Comparison of ENCODE assay signal across 9 cellular contexts in the genomic region with DNA sequence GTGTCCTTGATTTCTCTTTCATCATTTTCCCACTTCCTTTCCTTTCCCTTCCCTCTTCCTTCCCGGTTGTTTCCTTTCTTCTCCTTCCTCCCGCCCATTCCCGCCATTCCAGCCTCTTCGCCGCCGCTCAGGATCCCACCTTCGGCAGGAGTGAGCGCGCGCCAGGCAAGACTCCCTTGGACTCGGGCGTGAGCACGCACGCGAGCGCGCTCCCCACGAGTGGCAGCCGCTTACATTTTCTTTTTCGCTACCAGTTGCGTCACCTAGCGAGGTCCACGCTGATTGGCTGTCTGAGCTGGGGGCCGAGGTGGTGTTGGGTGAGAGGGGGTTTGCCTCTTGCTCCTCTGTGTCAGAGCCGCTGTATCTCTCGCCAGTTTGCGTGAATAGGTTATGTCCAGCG. TPM values are rescaled to one million over a fixed set of nuclear protein-coding genes. Genes with fewer than 3 reads are reported as not detected.
A peak's percentile ranks its signal among the peaks of the same experiment; 100 is the strongest.
DNase-seq lines count a peak whose midpoint lies in the region; ATAC-seq and TF ChIP-seq lines count a peak whose summit lies in the region.
"Had no signal": no experiment of that assay in that cellular context is flagged by ENCODE, and none has a peak within 500 bp of the region (broad histone marks: within the 10 kb centered on the region; RNA-seq: fewer than 3 reads in every experiment).

No MANE protein-coding gene starts in this region.

- TF ChIP-seq CTCF in GM20000 (IDR thresholded peaks at IDR 0.05; ENCODE audit: extremely low read depth, missing control alignments) = no peak

- DNase-seq in GM20000 (ENCODE audit: low spot score) (peak; percentile 84), UCSD-AML1 (lab: John Stamatoyannopoulos, UW; ENCODE audit: unreplicated experiment) (peak; percentile 45), fibroblast of gingiva (ENCODE audit: low read depth) (peak; percentile 44), occipital lobe (lab: John Stamatoyannopoulos, UW) (peak; percentile 51), SKM-1 (lab: John Stamatoyannopoulos, UW; ENCODE audit: unreplicated experiment) (no peak), SKM-1 treated with dmso at 0.1 percent for 144 hours (lab: John Stamatoyannopoulos, UW; ENCODE audit: unreplicated experiment) (no peak)

- ATAC-seq in GM19467 (IDR thresholded peaks at IDR 0.05; ENCODE audit: unreplicated experiment) = no peak
- ATAC-seq in HG03565 (IDR thresholded peaks at IDR 0.05; ENCODE audit: unreplicated experiment) = no peak

RNA-seq across cellular contexts. Expression of gene ZAN, which starts 11.8 kb away (rescaled TPM):
- not detected for total RNA-seq in occipital lobe
- total RNA-seq: M059J had no signal

RNA-seq across cellular contexts. Expression of gene EPO, which starts 24.9 kb away (rescaled TPM):
- total RNA-seq in occipital lobe = not detected
- total RNA-seq: M059J had no signal

RNA-seq across cellular contexts. Expression of gene POP7, which starts 39.3 kb away (rescaled TPM):
- total RNA-seq in occipital lobe = 41.5 TPM

RNA-seq across cellular contexts. Expression of gene GIGYF1, which starts 51.1 kb away (rescaled TPM):
- total RNA-seq in occipital lobe = 15.4 TPM

Comparison
In these comparisons a context has a peak if more than half of its experiments do, and no peak if none do; other contexts are left out.
1. DNase-seq: peak in GM20000 (single experiment), UCSD-AML1 (single experiment), fibroblast of gingiva (single experiment) and occipital lobe (single experiment); none in SKM-1 (single experiment) and SKM-1 treated with dmso at 0.1 percent for 144 hours (single experiment).